In the genomic region with DNA sequence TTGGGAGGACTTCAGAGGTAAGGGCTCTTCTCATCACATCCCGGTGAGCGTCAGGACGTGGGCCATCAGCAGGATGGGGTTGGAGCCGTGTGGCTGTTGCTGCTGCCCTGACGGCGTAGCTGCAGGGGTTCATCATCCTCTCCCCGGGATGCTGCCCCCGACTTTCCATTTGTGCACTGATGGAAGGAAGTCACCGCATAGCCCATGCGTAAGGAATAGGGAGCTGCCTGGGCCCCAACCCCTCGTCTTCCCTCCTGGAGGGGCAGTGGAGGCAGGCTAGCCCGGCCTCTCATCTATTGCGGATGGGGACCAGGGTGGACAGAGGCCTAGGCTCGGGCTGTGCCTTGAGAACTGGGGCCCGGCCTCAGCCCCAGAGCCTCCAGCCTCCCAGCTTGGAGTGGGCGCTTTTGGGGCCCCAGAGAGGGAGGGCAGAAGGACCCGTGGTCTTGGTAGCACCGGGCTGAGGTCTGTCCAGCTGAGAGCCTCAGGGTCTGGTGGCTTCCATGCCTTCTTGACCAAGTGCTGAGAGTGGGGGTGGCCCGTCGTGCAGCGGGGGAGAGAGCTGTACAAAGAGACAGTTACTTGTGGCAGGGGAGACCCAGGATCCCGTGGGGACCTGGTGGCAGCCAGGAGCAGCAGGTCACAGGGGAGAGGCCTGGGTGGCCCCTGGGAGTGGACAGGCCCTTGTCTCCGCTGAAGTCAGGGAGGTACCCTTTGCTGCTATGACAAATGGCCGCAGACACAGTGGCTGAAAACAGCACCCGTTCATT, we compare ENCODE assay signal across 16 cellular contexts. TPM values are rescaled to one million over a fixed set of nuclear protein-coding genes. Genes with fewer than 3 reads are reported as not detected.
DNase-seq lines count a peak whose midpoint lies in the region; ATAC-seq and TF ChIP-seq lines count a peak whose summit lies in the region.
"Had no signal": no experiment of that assay in that cellular context is flagged by ENCODE, and none has a peak within 500 bp of the region (broad histone marks: within the 10 kb centered on the region; RNA-seq: fewer than 3 reads in every experiment).

No MANE protein-coding gene starts in this region.

- H3K4me1 ChIP-seq in osteoblast (ENCODE audit: insufficient read depth, low read length) (peaks cover under 1% of the 10 kb centered on the region), testis (peaks cover 13% of the 10 kb centered on the region), esophagus squamous epithelium (peaks cover 5 to 25% (median 9%) of the 10 kb centered on the region in 3 donors)
- no peaks in the 10 kb centered on the region for H3K4me1 ChIP-seq in CD4-positive, alpha-beta memory T cell (ENCODE audit: insufficient read depth, low read length)
- H3K4me1 ChIP-seq: HAP-1 had no signal

- H3K27me3 ChIP-seq in osteoblast (ENCODE audit: insufficient read depth, low read length) (no peaks in the 10 kb centered on the region), testis (no peaks in the 10 kb centered on the region), esophagus squamous epithelium (no peaks in the 10 kb centered on the region)
- no peaks in the 10 kb centered on the region for H3K27me3 ChIP-seq in CD4-positive, alpha-beta memory T cell (ENCODE audit: insufficient read depth, low read length)

- no peaks in the 10 kb centered on the region for H3K9me3 Mint-ChIP-seq in central memory CD8-positive, alpha-beta T cell
- H3K9me3 Mint-ChIP-seq in CD4-positive, alpha-beta memory T cell, result peaks cover 0 to 5% (median 2%) of the 10 kb centered on the region in 8 donors
- H3K9me3 Mint-ChIP-seq: CD4-positive, alpha-beta T cell; HFFc6 had no signal

- H3K36me3 Mint-ChIP-seq in central memory CD8-positive, alpha-beta T cell (ENCODE audit: insufficient read depth), result peaks cover 4% of the 10 kb centered on the region
- H3K36me3 Mint-ChIP-seq in CD4-positive, alpha-beta memory T cell, result peaks cover 5 to 11% of the 10 kb centered on the region in 2 donors

- TF ChIP-seq POLR2A in testis (IDR thresholded peaks at IDR 0.05), result no peak
- no peak for TF ChIP-seq POLR2A in esophagus squamous epithelium (IDR thresholded peaks at IDR 0.05)

- peaks cover 16% of the 10 kb centered on the region for H3K36me3 ChIP-seq in osteoblast (ENCODE audit: insufficient read depth, low read length)
- no peaks in the 10 kb centered on the region for H3K36me3 ChIP-seq in testis (ENCODE audit: low read depth, missing control alignments)
- peaks cover 5% of the 10 kb centered on the region for H3K36me3 ChIP-seq in CD4-positive, alpha-beta memory T cell (ENCODE audit: insufficient read depth, low read length)
- H3K36me3 ChIP-seq in esophagus squamous epithelium, result peaks cover 0 to 58% (median 0%) of the 10 kb centered on the region in 3 donors
- H3K36me3 ChIP-seq: HAP-1 had no signal

- no peak overlapping the region for H3K4me2 ChIP-seq in osteoblast (ENCODE audit: insufficient read depth, low read length)

- H3K4me3 Mint-ChIP-seq in central memory CD8-positive, alpha-beta T cell, result no peak overlapping the region
- H3K4me3 Mint-ChIP-seq in CD4-positive, alpha-beta memory T cell, result no peak overlapping the region
- H3K4me3 Mint-ChIP-seq: CD4-positive, alpha-beta T cell; HFFc6 had no signal

- H3K27ac ChIP-seq in osteoblast (ENCODE audit: low read depth, low read length), result no peak overlapping the region
- peak overlapping the region; percentile 55 to 64 for H3K27ac ChIP-seq in testis
- no peak overlapping the region for H3K27ac ChIP-seq in CD4-positive, alpha-beta memory T cell (ENCODE audit: low read depth, low read length)
- no peak overlapping the region for H3K27ac ChIP-seq in esophagus squamous epithelium

- peaks cover 55% of the 10 kb centered on the region for H4K20me1 ChIP-seq in osteoblast (ENCODE audit: insufficient read depth, low read length)

- peaks cover 8% of the 10 kb centered on the region for H3K4me1 Mint-ChIP-seq in central memory CD8-positive, alpha-beta T cell
- H3K4me1 Mint-ChIP-seq in CD4-positive, alpha-beta memory T cell, result peaks cover 0 to 4% (median 3%) of the 10 kb centered on the region in 4 donors

- TF ChIP-seq CTCF in osteoblast (IDR thresholded peaks at IDR 0.05; ENCODE audit: extremely low read depth, low read depth, low read length) (no peak), testis (IDR thresholded peaks at IDR 0.05) (no peak), esophagus squamous epithelium (IDR thresholded peaks at IDR 0.05) (no peak)

- H3K27ac Mint-ChIP-seq in central memory CD8-positive, alpha-beta T cell (ENCODE audit: low read depth), result peak overlapping the region; percentile 55
- no peak overlapping the region for H3K27ac Mint-ChIP-seq in CD4-positive, alpha-beta memory T cell
- H3K27ac Mint-ChIP-seq: CD4-positive, alpha-beta T cell; HFFc6 had no signal

- no peak overlapping the region for H2AFZ ChIP-seq in osteoblast (ENCODE audit: low read length)

- no peak for ATAC-seq in Right ventricle myocardium superior (ENCODE audit: poor library complexity)
- ATAC-seq in left ventricle myocardium superior, result no peak
- no peak for ATAC-seq in central memory CD8-positive, alpha-beta T cell (replicated peaks; ENCODE audit: extremely low read depth, poor library complexity, severe bottlenecking)
- ATAC-seq: GM12878 had no signal

- POLR2A ChIA-PET in CD4-positive, alpha-beta memory T cell (lab: Charles Lee; ENCODE audit: partially characterized antibody), result no interaction called here

- peaks cover 67% of the 10 kb centered on the region for H3K79me2 ChIP-seq in osteoblast (ENCODE audit: insufficient read depth, low read length)

- 91 to 92% methylated on average over 18 to 22 of the region's 25 CpGs for WGBS in testis, 2 donors
- 90 to 98% methylated on average over 8 to 12 of the region's 25 CpGs for WGBS in esophagus squamous epithelium, 2 donors

- DNase-seq in Right ventricle myocardium superior, result peak; percentile 25
- DNase-seq in left ventricle myocardium superior, result no peak
- no peak for DNase-seq in central memory CD8-positive, alpha-beta T cell (ENCODE audit: low spot score in 2 of 2)
- peak; percentile 59 for DNase-seq in osteoblast (ENCODE audit: insufficient read length, low spot score, missing footprints)
- DNase-seq in testis, result no peak
- DNase-seq in NCI-H2171 treated with DMSO at 0.1 percent for 48 hours (lab: John Stamatoyannopoulos, UW), result no peak
- DNase-seq in CD4-positive, alpha-beta memory T cell, result no peak
- no peak for DNase-seq in esophagus squamous epithelium (lab: John Stamatoyannopoulos, UW)
- DNase-seq: 8988T; AML-193; CD4-positive, alpha-beta T cell; DMS79; GOT3; HFFc6 had no signal

- H3K9me3 ChIP-seq in osteoblast (ENCODE audit: low read depth, low read length), result no peaks in the 10 kb centered on the region
- no peaks in the 10 kb centered on the region for H3K9me3 ChIP-seq in testis
- H3K9me3 ChIP-seq in CD4-positive, alpha-beta memory T cell (ENCODE audit: control insufficient read depth in 1 of 2, low read length in 2 of 2), result no peaks in the 10 kb centered on the region
- H3K9me3 ChIP-seq in esophagus squamous epithelium, result no peaks in the 10 kb centered on the region
- H3K9me3 ChIP-seq: HAP-1 had no signal

- no peak overlapping the region for H3K4me3 ChIP-seq in osteoblast (ENCODE audit: insufficient read depth, low read length)
- no peak overlapping the region for H3K4me3 ChIP-seq in testis
- H3K4me3 ChIP-seq in CD4-positive, alpha-beta memory T cell (ENCODE audit: low read length in 2 of 2), result no peak overlapping the region
- H3K4me3 ChIP-seq in esophagus squamous epithelium, result no peak overlapping the region
- H3K4me3 ChIP-seq: GM12878, HAP-1 had no signal

- CTCF ChIA-PET in CD4-positive, alpha-beta memory T cell (lab: Charles Lee; ENCODE audit: partially characterized antibody), result no interaction called here

- H3K27me3 Mint-ChIP-seq in central memory CD8-positive, alpha-beta T cell, result no peaks in the 10 kb centered on the region
- H3K27me3 Mint-ChIP-seq in CD4-positive, alpha-beta memory T cell, result no peaks in the 10 kb centered on the region
- H3K27me3 Mint-ChIP-seq: CD4-positive, alpha-beta T cell had no signal

- intact Hi-C loops in Right ventricle myocardium superior (cut with DNase I), result no loop called here
- intact Hi-C loops in left ventricle myocardium superior (cut with micrococcal nuclease), result no loop called here
- intact Hi-C loops in testis (cut with DNase I; ENCODE audit: low total_unique reads), result no loop called here
- intact Hi-C loops in CD4-positive, alpha-beta memory T cell (cut with micrococcal nuclease), result no loop called here
- intact Hi-C loops in esophagus squamous epithelium (cut with DNase I), result no loop called here

RNA-seq across cellular contexts. Expression of a gene that starts 44.0 kb away (rescaled TPM):
- total RNA-seq in Right ventricle myocardium superior (34.6 TPM), left ventricle myocardium superior (36.4 TPM), osteoblast (19.7 and 22.1 TPM in 2 replicates), testis (10 to 100 TPM; 67.7 to 72.7 TPM), esophagus squamous epithelium (10 to 100 TPM; 14.0 to 39.9 (median 19.5) TPM)
- 33.3 TPM for polyA plus RNA-seq in testis (ENCODE audit: insufficient read depth, low read depth, low replicate concordance)
- 10 to 100 TPM; 47.9 to 50.4 TPM for total RNA-seq in CD4-positive, alpha-beta memory T cell
- polyA plus RNA-seq in CD4-positive, alpha-beta memory T cell, result 10 to 100 TPM in 1 of 2 donors, 1 to 10 TPM in 1; 3.2 to 11.9 TPM

Comparison
In these comparisons a context has a peak if more than half of its experiments do, and no peak if none do; other contexts are left out.
1. DNase-seq: peak in Right ventricle myocardium superior (single experiment) and osteoblast (single experiment); none in left ventricle myocardium superior (single experiment), central memory CD8-positive, alpha-beta T cell (0 of 2), testis (single experiment), NCI-H2171 treated with DMSO at 0.1 percent for 48 hours (single experiment), CD4-positive, alpha-beta memory T cell (0 of 5) and esophagus squamous epithelium (single experiment).
2. H3K27ac ChIP-seq: peak in testis (2 of 2); none in osteoblast (single experiment), CD4-positive, alpha-beta memory T cell (single experiment) and esophagus squamous epithelium (0 of 4).